In the genomic region with DNA sequence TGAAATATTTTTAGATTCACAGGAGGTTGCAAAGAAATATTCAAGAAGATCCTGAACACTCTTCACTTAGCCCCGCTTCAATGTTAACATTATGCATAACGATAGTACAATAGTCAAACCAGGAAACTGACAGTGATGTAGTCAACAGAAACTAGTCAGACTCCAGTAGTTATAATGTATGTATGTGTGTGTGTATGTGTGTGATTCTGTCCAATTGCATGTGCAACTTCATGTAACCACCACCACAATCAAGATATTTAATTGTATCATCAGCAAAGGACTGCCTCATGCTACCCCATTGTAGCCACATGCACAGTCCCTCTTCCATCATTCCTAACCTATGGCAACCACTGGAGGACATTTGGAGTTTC, we compare ENCODE assay signal across 29 cellular contexts.
A peak's percentile ranks its signal among the peaks of the same experiment; 100 is the strongest.
DNase-seq lines count a peak whose midpoint lies in the region; ATAC-seq and TF ChIP-seq lines count a peak whose summit lies in the region.
"Had no signal": no experiment of that assay in that cellular context is flagged by ENCODE, and none has a peak within 500 bp of the region (broad histone marks: within the 10 kb centered on the region; RNA-seq: fewer than 3 reads in every experiment).

No MANE protein-coding gene starts in this region.

- no peaks in the 10 kb centered on the region for H3K36me3 ChIP-seq in transverse colon
- H3K36me3 ChIP-seq: BE2C, right atrium auricular region had no signal

- H3K9me3 ChIP-seq in transverse colon: no peaks in the 10 kb centered on the region
- H3K9me3 ChIP-seq: BE2C, right atrium auricular region had no signal

- 72 to 79% methylated on average over 2 of the region's 2 CpGs for WGBS in transverse colon (ENCODE audit: low coverage in 1 of 2), 2 donors

- no peaks in the 10 kb centered on the region for H3K27me3 Mint-ChIP-seq in activated naive CD4-positive, alpha-beta T cell treated with anti-CD3 and anti-CD28 coated beads, Interleukin-2, amount 50 U/mL, for 24 hours
- H3K27me3 Mint-ChIP-seq in activated naive CD8-positive, alpha-beta T cell treated with anti-CD3 and anti-CD28 coated beads for 36 hours: no peaks in the 10 kb centered on the region
- H3K27me3 Mint-ChIP-seq in stimulated activated naive CD8-positive, alpha-beta T cell treated with anti-CD3 and anti-CD28 coated beads, Interleukin-15, amount 100 ng/mL, for 72 hours: no peaks in the 10 kb centered on the region
- H3K27me3 Mint-ChIP-seq in endothelial cell (ENCODE audit: unreplicated experiment): peaks cover 2% of the 10 kb centered on the region
- H3K27me3 Mint-ChIP-seq in Calu3 (ENCODE audit: unreplicated experiment): no peaks in the 10 kb centered on the region
- H3K27me3 Mint-ChIP-seq: central memory CD8-positive, alpha-beta T cell; type B pancreatic cell had no signal

- no peak overlapping the region for H3K4me3 Mint-ChIP-seq in activated naive CD4-positive, alpha-beta T cell treated with anti-CD3 and anti-CD28 coated beads, Interleukin-2, amount 50 U/mL, for 24 hours
- H3K4me3 Mint-ChIP-seq in activated naive CD8-positive, alpha-beta T cell treated with anti-CD3 and anti-CD28 coated beads for 36 hours: no peak overlapping the region
- no peak overlapping the region for H3K4me3 Mint-ChIP-seq in stimulated activated naive CD8-positive, alpha-beta T cell treated with anti-CD3 and anti-CD28 coated beads, Interleukin-15, amount 100 ng/mL, for 72 hours
- H3K4me3 Mint-ChIP-seq in endothelial cell (ENCODE audit: unreplicated experiment) (no peak overlapping the region), Calu3 (ENCODE audit: low read depth, unreplicated experiment) (no peak overlapping the region)
- H3K4me3 Mint-ChIP-seq: activated CD4-positive, alpha-beta memory T cell treated with anti-CD3 and anti-CD28 coated beads, Interleukin-2, amount 10 ng/mL, durations not matched to agents 7 days and 5 days; central memory CD8-positive, alpha-beta T cell; dendritic cell treated with granulocyte-macrophage colony-stimulating factor and Interleukin-4, amounts not matched to agents 40 ng/mL and 50 ng/mL, for 4 days; endodermal cell; neural crest cell; type B pancreatic cell had no signal

- no peak overlapping the region for H3K4me3 ChIP-seq in transverse colon
- H3K4me3 ChIP-seq: GM23248, K562, right atrium auricular region had no signal

- no peaks in the 10 kb centered on the region for H3K4me1 ChIP-seq in transverse colon
- H3K4me1 ChIP-seq: BE2C, right atrium auricular region had no signal

- CTCF ChIA-PET in Calu3 (lab: Charles Lee): no interaction called here

- peaks cover 8% of the 10 kb centered on the region for H3K36me3 Mint-ChIP-seq in activated naive CD4-positive, alpha-beta T cell treated with anti-CD3 and anti-CD28 coated beads, Interleukin-2, amount 50 U/mL, for 24 hours
- H3K36me3 Mint-ChIP-seq in activated naive CD8-positive, alpha-beta T cell treated with anti-CD3 and anti-CD28 coated beads for 36 hours: peaks cover 16% of the 10 kb centered on the region
- no peaks in the 10 kb centered on the region for H3K36me3 Mint-ChIP-seq in endothelial cell (ENCODE audit: low read depth, unreplicated experiment)
- H3K36me3 Mint-ChIP-seq in Calu3 (ENCODE audit: insufficient read depth, unreplicated experiment): no peaks in the 10 kb centered on the region

- BruUV-seq in Calu3 (replicated peaks; lab: Mats Ljungman, UMichigan): no TSS peak

- peaks cover 69% of the 10 kb centered on the region for H3K4me1 Mint-ChIP-seq in activated naive CD4-positive, alpha-beta T cell treated with anti-CD3 and anti-CD28 coated beads, Interleukin-2, amount 50 U/mL, for 24 hours
- H3K4me1 Mint-ChIP-seq in activated naive CD8-positive, alpha-beta T cell treated with anti-CD3 and anti-CD28 coated beads for 36 hours: peaks cover 59% of the 10 kb centered on the region
- H3K4me1 Mint-ChIP-seq in stimulated activated naive CD8-positive, alpha-beta T cell treated with anti-CD3 and anti-CD28 coated beads, Interleukin-15, amount 100 ng/mL, for 72 hours: peaks cover 81% of the 10 kb centered on the region
- H3K4me1 Mint-ChIP-seq in endothelial cell (ENCODE audit: unreplicated experiment): peaks cover 8% of the 10 kb centered on the region
- H3K4me1 Mint-ChIP-seq in Calu3 (ENCODE audit: low read depth, unreplicated experiment): no peaks in the 10 kb centered on the region
- H3K4me1 Mint-ChIP-seq: endodermal cell had no signal

- no peak for TF ChIP-seq POLR2A in transverse colon (IDR thresholded peaks at IDR 0.05)

- DNase-seq in activated naive CD4-positive, alpha-beta T cell (lab: John Stamatoyannopoulos, UW): no peak
- no peak for DNase-seq in activated naive CD8-positive, alpha-beta T cell treated with anti-CD3 and anti-CD28 coated beads for 36 hours
- DNase-seq in stimulated activated naive CD8-positive, alpha-beta T cell treated with anti-CD3 and anti-CD28 coated beads, Interleukin-15, amount 100 ng/mL, for 72 hours: no peak
- DNase-seq in endothelial cell (ENCODE audit: low spot score) (no peak), Calu3 (no peak), transverse colon (no peak)
- DNase-seq: ACHN; activated CD4-positive, alpha-beta memory T cell treated with anti-CD3 and anti-CD28 coated beads, Interleukin-2, amount 10 ng/mL, durations not matched to agents 7 days and 5 days; BE2C; DMS53; GM23248; left colon; mammary epithelial cell; NCI-H1092 treated with DMSO at 0.1 percent for 48 hours; NCI-H2029 treated with DMSO at 0.1 percent for 48 hours; NCI-H748 treated with DMSO at 0.1 percent for 48 hours; SIG-M5; stimulated activated CD4-positive, alpha-beta T cell treated with anti-CD3 and anti-CD28 coated beads, Interleukin-2, amount 100 ng/mL, for 24 hours; SW 1271 had no signal

- peak; percentile 45 for ATAC-seq in HG03378 (IDR thresholded peaks at IDR 0.05; ENCODE audit: unreplicated experiment)
- peak; percentile 89 for ATAC-seq in stimulated activated naive CD8-positive, alpha-beta T cell treated with anti-CD3 and anti-CD28 coated beads, Interleukin-15, amount 100 ng/mL, for 72 hours
- ATAC-seq: K562, left colon had no signal

- no peaks in the 10 kb centered on the region for H3K9me3 Mint-ChIP-seq in activated naive CD4-positive, alpha-beta T cell treated with anti-CD3 and anti-CD28 coated beads, Interleukin-2, amount 50 U/mL, for 24 hours
- no peaks in the 10 kb centered on the region for H3K9me3 Mint-ChIP-seq in activated naive CD8-positive, alpha-beta T cell treated with anti-CD3 and anti-CD28 coated beads for 36 hours
- H3K9me3 Mint-ChIP-seq in stimulated activated naive CD8-positive, alpha-beta T cell treated with anti-CD3 and anti-CD28 coated beads, Interleukin-15, amount 100 ng/mL, for 72 hours: no peaks in the 10 kb centered on the region
- H3K9me3 Mint-ChIP-seq in endothelial cell (ENCODE audit: unreplicated experiment): no peaks in the 10 kb centered on the region
- no peaks in the 10 kb centered on the region for H3K9me3 Mint-ChIP-seq in Calu3 (ENCODE audit: low read depth, unreplicated experiment)
- H3K9me3 Mint-ChIP-seq: activated CD4-positive, alpha-beta memory T cell treated with anti-CD3 and anti-CD28 coated beads, Interleukin-2, amount 10 ng/mL, durations not matched to agents 7 days and 5 days; activated T-helper 2 cell treated with anti-CD3 and anti-CD28 coated beads, Interferon-gamma antibody, Interleukin-2, Interleukin-4, amounts not matched to agents 10 μg/mL and 5 μg/mL and 100 μg/mL, durations not matched to agents 14 hours and 24 hours and 36 hours; central memory CD8-positive, alpha-beta T cell; dendritic cell treated with granulocyte-macrophage colony-stimulating factor and Interleukin-4, amounts not matched to agents 40 ng/mL and 50 ng/mL, for 4 days; endodermal cell; type B pancreatic cell had no signal

- TF ChIP-seq CTCF in endothelial cell (IDR thresholded peaks at IDR 0.05; ENCODE audit: unreplicated experiment) (no peak), Calu3 (IDR thresholded peaks at IDR 0.05; ENCODE audit: unreplicated experiment) (no peak), transverse colon (IDR thresholded peaks at IDR 0.05) (no peak)

- in situ Hi-C loops in transverse colon (cut with MboI; ENCODE audit: low pct_ligation_motif_present in 1 of 4, low pct_unique_long_range_greater_than_20kb in 1 of 4, low sequenced_read_pairs in 3 of 4): no loop called here

- peak overlapping the region; percentile 19 for H3K27ac Mint-ChIP-seq in activated naive CD4-positive, alpha-beta T cell treated with anti-CD3 and anti-CD28 coated beads, Interleukin-2, amount 50 U/mL, for 24 hours
- H3K27ac Mint-ChIP-seq in activated naive CD8-positive, alpha-beta T cell treated with anti-CD3 and anti-CD28 coated beads for 36 hours: peak overlapping the region; percentile 11
- no peak overlapping the region for H3K27ac Mint-ChIP-seq in stimulated activated naive CD8-positive, alpha-beta T cell treated with anti-CD3 and anti-CD28 coated beads, Interleukin-15, amount 100 ng/mL, for 72 hours
- H3K27ac Mint-ChIP-seq in endothelial cell (ENCODE audit: unreplicated experiment) (no peak overlapping the region), Calu3 (ENCODE audit: unreplicated experiment) (no peak overlapping the region)
- H3K27ac Mint-ChIP-seq: activated CD4-positive, alpha-beta memory T cell treated with anti-CD3 and anti-CD28 coated beads, Interleukin-2, amount 10 ng/mL, durations not matched to agents 7 days and 5 days; dendritic cell treated with granulocyte-macrophage colony-stimulating factor and Interleukin-4, amounts not matched to agents 40 ng/mL and 50 ng/mL, for 4 days; endodermal cell; type B pancreatic cell had no signal

- H3K27me3 ChIP-seq in transverse colon: no peaks in the 10 kb centered on the region
- H3K27me3 ChIP-seq: BE2C, right atrium auricular region had no signal

- H3K27ac ChIP-seq in transverse colon: no peak overlapping the region
- H3K27ac ChIP-seq: GM23248, right atrium auricular region had no signal

- intact Hi-C loops in Calu3 (cut with micrococcal nuclease; ENCODE audit: unreplicated experiment): no loop called here
- intact Hi-C loops in transverse colon (cut with DNase I; ENCODE audit: low total_unique reads): no loop called here

- TF ChIP-seq EP300 in transverse colon (IDR thresholded peaks at IDR 0.05; ENCODE audit: low read depth): no peak

Comparison
In these comparisons a context has a peak if more than half of its experiments do, and no peak if none do; other contexts are left out.
1. H3K27ac Mint-ChIP-seq: peak in activated naive CD4-positive, alpha-beta T cell treated with anti-CD3 and anti-CD28 coated beads, Interleukin-2, amount 50 U/mL, for 24 hours (single experiment) and activated naive CD8-positive, alpha-beta T cell treated with anti-CD3 and anti-CD28 coated beads for 36 hours (single experiment); none in stimulated activated naive CD8-positive, alpha-beta T cell treated with anti-CD3 and anti-CD28 coated beads, Interleukin-15, amount 100 ng/mL, for 72 hours (0 of 2), endothelial cell (single experiment) and Calu3 (single experiment).